10 cellular contexts compared by ENCODE assay signal in genomic region chr7:30596721-30597120, GRCh38. TPM values are rescaled to one million over a fixed set of nuclear protein-coding genes. Genes with fewer than 3 reads are reported as not detected.
A peak's percentile ranks its signal among the peaks of the same experiment; 100 is the strongest.
DNase-seq lines count a peak whose midpoint lies in the region; ATAC-seq, FAIRE-seq and TF ChIP-seq lines count a peak whose summit lies in the region.
"Had no signal": no experiment of that assay in that cellular context is flagged by ENCODE, and none has a peak within 500 bp of the region (broad histone marks: within the 10 kb centered on the region; RNA-seq: fewer than 3 reads in every experiment).

No MANE protein-coding gene starts in this region.

- no peak overlapping the region for H2AFZ ChIP-seq in GM12878 (ENCODE audit: control insufficient read depth, low read depth, low read length)

- H3K4me1 ChIP-seq in BLaER1 (peaks cover 31% of the 10 kb centered on the region), HUES48 (ENCODE audit: control insufficient read depth, insufficient read depth, low read length) (peaks cover 19% of the 10 kb centered on the region), GM12878 (ENCODE audit: control insufficient read depth, insufficient read depth, low read length) (peaks cover 7% of the 10 kb centered on the region; the same call in 1 of the 2 replicates), mesendoderm (ENCODE audit: control insufficient read depth, low read depth, low read length) (no peaks in the 10 kb centered on the region)

- no peak overlapping the region for H2AK5ac ChIP-seq in mesendoderm (ENCODE audit: low read length)

- H4K20me1 ChIP-seq in BLaER1 (peaks cover 62% of the 10 kb centered on the region), GM12878 (ENCODE audit: control insufficient read depth, insufficient read depth) (no peaks in the 10 kb centered on the region)

- TF ChIP-seq EP300 in GM12878 (IDR thresholded peaks at IDR 0.05; ENCODE audit: borderline replicate concordance in 1 of 2, control insufficient read depth in 1 of 2, low read depth in 2 of 2, low read length in 2 of 2), result no peak

- H3K79me1 ChIP-seq in mesendoderm (ENCODE audit: low read length), result peaks cover 4% of the 10 kb centered on the region

- H3K9ac ChIP-seq in BLaER1 (peak overlapping the region; percentile 98; the same call in 1 of the 2 replicates), HUES48 (ENCODE audit: low read depth, low read length) (peak overlapping the region; percentile 99; the same call in 1 of the 2 replicates), GM12878 (ENCODE audit: control insufficient read depth, insufficient read depth, low read length) (peak overlapping the region; percentile 93), mesendoderm (ENCODE audit: low read length) (peak overlapping the region; percentile 60)

- no peak for TF ChIP-seq POLR2A in GM12878 (IDR thresholded peaks at IDR 0.05; ENCODE audit: low read depth, low read length)

- DNase-seq in GM12878 (ENCODE audit: low read depth, low spot score), result no peak
- no peak for DNase-seq in mesendoderm
- DNase-seq in NCI-H446 (lab: John Stamatoyannopoulos, UW), result no peak
- DNase-seq in sciatic nerve (ENCODE audit: low spot score), result no peak
- no peak for DNase-seq in DMS79 treated with DMSO at 0.1 percent for 48 hours (lab: John Stamatoyannopoulos, UW)
- DNase-seq in GF-D8 (lab: John Stamatoyannopoulos, UW), result no peak

- ATAC-seq in GM12878 (no peak), sciatic nerve (no peak)

- no peak overlapping the region for H2BK5ac ChIP-seq in mesendoderm (ENCODE audit: low read length)

- no TSS peak for BruUV-seq in GM12878 (replicated peaks; lab: Mats Ljungman, UMichigan)

- H3K27ac ChIP-seq in BLaER1 (no peak overlapping the region), HUES48 (ENCODE audit: low read depth, low read length) (no peak overlapping the region), GM12878 (ENCODE audit: control insufficient read depth, insufficient read depth) (no peak overlapping the region), mesendoderm (ENCODE audit: low read depth, low read length) (no peak overlapping the region)

- peak overlapping the region; percentile 51 for H3K56ac ChIP-seq in mesendoderm (ENCODE audit: low read length)

- H3K4me3 ChIP-seq in BLaER1 (peak overlapping the region; percentile 90), HUES48 (ENCODE audit: low read depth, low read length) (peak overlapping the region; percentile 100), GM12878 (peak overlapping the region; percentile 96), mesendoderm (ENCODE audit: low read length) (peak overlapping the region; percentile 22)

- 79% methylated on average over 3 of the region's 3 CpGs for WGBS in GM12878 (ENCODE audit: insufficient coverage, insufficient replicate concordance, low lambda C conversion rate, missing lambda C conversion rate)
- WGBS in mesendoderm (ENCODE audit: extremely low coverage, insufficient coverage, low lambda C conversion rate), result no CpG with 5 or more reads among the region's 3 CpGs

- intact Hi-C loops in GM12878 (cut with micrococcal nuclease; ENCODE audit: unreplicated experiment), result no loop called here
- intact Hi-C loops in sciatic nerve (cut with DNase I), result no loop called here

- no peak overlapping the region for H3K4ac ChIP-seq in mesendoderm (ENCODE audit: low read depth, low read length)

- no peak overlapping the region for H2BK120ac ChIP-seq in mesendoderm (ENCODE audit: low read depth, low read length)

- POLR2A ChIA-PET in GM12878 (lab: Charles Lee), result no interaction called here

- H3K36me3 ChIP-seq in BLaER1 (peaks cover 39% of the 10 kb centered on the region), HUES48 (ENCODE audit: control insufficient read depth, insufficient read depth, low read length) (peaks cover 50% of the 10 kb centered on the region), GM12878 (ENCODE audit: control insufficient read depth in 2 of 2, insufficient read depth in 2 of 2, low read length in 1 of 2) (peaks cover 0 to 19% of the 10 kb centered on the region in 2 experiments; a peak in 2 of 4 replicates), mesendoderm (ENCODE audit: control insufficient read depth, insufficient read depth, low read length) (peaks cover 6% of the 10 kb centered on the region)

- H3K4me2 ChIP-seq in BLaER1, result peak overlapping the region; percentile 82
- peak overlapping the region; percentile 60 for H3K4me2 ChIP-seq in GM12878 (ENCODE audit: control insufficient read depth, insufficient read depth)
- peak overlapping the region; percentile 53 for H3K4me2 ChIP-seq in mesendoderm (ENCODE audit: low read length)

- SMC1A ChIA-PET in GM12878 (lab: Charles Lee; ENCODE audit: uncharacterized antibody, unreplicated experiment), result interaction anchor here (1.0 to 2.1 kb wide), 4 partner anchors 11 to 25 kb away, joined by 3 to 4 read pairs (median 3); no protein-coding TSS in a partner anchor

- no peaks in the 10 kb centered on the region for H3K9me3 ChIP-seq in BLaER1
- no peaks in the 10 kb centered on the region for H3K9me3 ChIP-seq in HUES48 (ENCODE audit: control insufficient read depth, insufficient read depth, low read length)
- no peaks in the 10 kb centered on the region for H3K9me3 ChIP-seq in GM12878 (replicated peaks; ENCODE audit: control insufficient read depth, insufficient read depth, low read length)

- in situ Hi-C loops in GM12878 (cut with MboI), result no loop called here

- no peaks in the 10 kb centered on the region for H3K27me3 ChIP-seq in BLaER1
- H3K27me3 ChIP-seq in HUES48 (ENCODE audit: control insufficient read depth, insufficient read depth, low read length), result no peaks in the 10 kb centered on the region
- no peaks in the 10 kb centered on the region for H3K27me3 ChIP-seq in GM12878 (replicated peaks in 1 of 2; ENCODE audit: control insufficient read depth in 2 of 2, insufficient read depth in 2 of 2, low read length in 1 of 2)
- no peaks in the 10 kb centered on the region for H3K27me3 ChIP-seq in mesendoderm (ENCODE audit: insufficient read depth, low read length, poor library complexity)

- no peak overlapping the region for H2BK15ac ChIP-seq in mesendoderm (replicated peaks; ENCODE audit: low read depth)

- no peak overlapping the region for H4K8ac ChIP-seq in mesendoderm (ENCODE audit: low read depth, low read length)

- H3K18ac ChIP-seq in mesendoderm (ENCODE audit: low read length), result no peak overlapping the region

- no peak overlapping the region for H3K23ac ChIP-seq in mesendoderm (ENCODE audit: low read length)

- no peak for FAIRE-seq in GM12878 (lab: Jason Lieb, UNC)
- FAIRE-seq: GM18507, urothelium cell line had no signal

- H3K79me2 ChIP-seq in GM12878 (ENCODE audit: control insufficient read depth, insufficient read depth, low read length), result peaks cover 65% of the 10 kb centered on the region
- peaks cover 48% of the 10 kb centered on the region for H3K79me2 ChIP-seq in mesendoderm (ENCODE audit: control insufficient read depth, insufficient read depth, low read length)

- RAD21 ChIA-PET in GM12878 (lab: Charles Lee; ENCODE audit: unreplicated experiment), result interaction anchor here (1.3 kb wide), 1 partner anchor 318 kb away, joined by 3 read pairs; no protein-coding TSS in a partner anchor

- CTCF ChIA-PET in GM12878 (lab: Yijun Ruan, JAX), result interaction anchor here (1.2 kb wide), 1 partner anchor 13 kb away, joined by 3 read pairs; no protein-coding TSS in a partner anchor

- TF ChIP-seq CTCF in GM12878 (IDR thresholded peaks at IDR 0.05 in 2 of 3, conservative IDR thresholded peaks at IDR 0.05 in 1 of 3; ENCODE audit: control insufficient read depth in 2 of 3, extremely low read depth in 1 of 3, insufficient read depth in 1 of 3, low read depth in 3 of 3, low read length in 3 of 3), result no peak

- TF ChIP-seq RAD21 in GM12878 (IDR thresholded peaks at IDR 0.05; ENCODE audit: insufficient read depth, low read depth, low read length), result no peak

- H4K5ac ChIP-seq in mesendoderm (ENCODE audit: low read length), result no peak overlapping the region

TF ChIP-seq in GM12878, 131 proteins besides CTCF, POLR2A, EP300 and RAD21 (continues in another document):
- TF ChIP-seq NR2F1 (conservative IDR thresholded peaks at IDR 0.05) (no peak), EGR1 (IDR thresholded peaks at IDR 0.05; ENCODE audit: borderline replicate concordance in 1 of 2, low read depth in 2 of 2, low read length in 2 of 2) (no peak), BCL3 (IDR thresholded peaks at IDR 0.05; ENCODE audit: borderline replicate concordance, insufficient read depth, low read depth, low read length, poor library complexity, severe bottlenecking) (no peak), POLR2AphosphoS5 (IDR thresholded peaks at IDR 0.05; ENCODE audit: low read length) (no peak)

RNA-seq across cellular contexts. Expression of gene GARS1, which starts 2.0 kb away (rescaled TPM):
- total RNA-seq in GM12878 (2013; cell fraction: nucleolus; rRNA removed), result 87.5 and 89.2 TPM in 2 replicates
- total RNA-seq in GM12878 (2014; rRNA removed), result 107 and 120 TPM in 2 replicates
- 168 and 182 TPM in 2 replicates for total RNA-seq in GM12878 (2014; rRNA removed; fragmentation: Illumina TruSeq; extraction: Trizol)
- 175 TPM in 2 replicates for total RNA-seq in GM12878 (2021)
- polyA plus RNA-seq in GM12878 (2011; ENCODE audit: low read depth), result 111 TPM
- polyA plus RNA-seq in GM12878 (2011; rRNA removed), result 184 and 333 TPM in 2 replicates
- polyA plus RNA-seq in GM12878 (2011; cell fraction: cytosol; rRNA removed), result 247 and 357 TPM in 2 replicates
- polyA plus RNA-seq in GM12878 (2011; cell fraction: nucleus; rRNA removed), result 220 and 228 TPM in 2 replicates
- polyA plus RNA-seq in GM12878 (2012), result 135 and 136 TPM in 2 replicates
- polyA plus RNA-seq in GM12878 (2014; fragmentation: Illumina TruSeq; extraction: Trizol), result 361 and 413 TPM in 2 replicates
- 100 to 1,000 TPM; 133 to 191 TPM for polyA plus RNA-seq in GM12878 (2014; fragmentation: Nextera tagmentation; extraction: Ambion mirVana)
- 167 TPM in 2 replicates for polyA plus RNA-seq in GM12878 (2014; rRNA removed)
- polyA plus RNA-seq in GM12878 (2016; fragmentation: Nextera tagmentation; extraction: Ambion mirVana), result 100 to 1,000 TPM; 196 to 207 TPM
- 227 and 257 TPM in 2 replicates for polyA minus RNA-seq in GM12878 (2011; rRNA and poly(A)+ RNA removed)
- 84.7 and 102 TPM in 2 replicates for polyA minus RNA-seq in GM12878 (2011; cell fraction: cytosol; rRNA and poly(A)+ RNA removed)
- polyA minus RNA-seq in GM12878 (2011; cell fraction: nucleus; rRNA and poly(A)+ RNA removed), result 71.9 and 162 TPM in 2 replicates
- polyA plus RNA-seq in mesendoderm (2013, experiment 1 of 2), result 333 TPM
- polyA plus RNA-seq in mesendoderm (2013, experiment 2 of 2), result 336 TPM
- 51.4 TPM for total RNA-seq in sciatic nerve

Comparison
In these comparisons a context has a peak if more than half of its experiments do, and no peak if none do; other contexts are left out.
1. H3K4me3 ChIP-seq: peak in every context shown above with its lines; median percentile 100 in HUES48; 96 in GM12878; 90 in BLaER1; 22 in mesendoderm.